Comparison of ENCODE assay signal across 1 cellular context in genomic region chr17:50361561-50362480, GRCh38.
A peak's percentile ranks its signal among the peaks of the same experiment; 100 is the strongest.
TF ChIP-seq lines count a peak whose summit lies in the region.

No MANE protein-coding gene starts in this region.

TF ChIP-seq in HepG2, 621 proteins besides CTCF, POLR2A, EP300 and RAD21 (continues in another document):
- TF ChIP-seq SPEN (CRISPR knock-in tag; IDR thresholded peaks at IDR 0.05; ENCODE audit: low read depth) (peak; percentile 27; the same call in 1 of the 2 replicates), NFATC3 (CRISPR knock-in tag; IDR thresholded peaks at IDR 0.05) (0 out of 2 replicates have a peak, but pooled peaks have one; percentile 46), NR2F1 (CRISPR knock-in tag; IDR thresholded peaks at IDR 0.05) (0 out of 4 replicates have a peak, but pooled peaks of 1 of the 2 experiments have one; percentile 17), MAX (IDR thresholded peaks at IDR 0.05) (peak; percentile 35; the same call in 1 of the 2 replicates), KDM2A (CRISPR knock-in tag; IDR thresholded peaks at IDR 0.05; ENCODE audit: borderline replicate concordance, low read depth) (peak; percentile 83), ATF7 (IDR thresholded peaks at IDR 0.05) (no peak), ATF7 (CRISPR knock-in tag; IDR thresholded peaks at IDR 0.05) (no peak), RXRB (CRISPR knock-in tag; IDR thresholded peaks at IDR 0.05; ENCODE audit: borderline replicate concordance) (peak; percentile 59; the same call in 1 of the 2 replicates), ZC3H4 (CRISPR knock-in tag; IDR thresholded peaks at IDR 0.05; ENCODE audit: borderline replicate concordance) (peak; percentile 66; the same call in 1 of the 2 replicates), SALL2 (CRISPR knock-in tag; IDR thresholded peaks at IDR 0.05) (0 out of 2 replicates have a peak, but pooled peaks have one; percentile 10), FUBP1 (CRISPR knock-in tag; IDR thresholded peaks at IDR 0.05; ENCODE audit: borderline replicate concordance) (0 out of 2 replicates have a peak, but pooled peaks have one; percentile 49), SALL1 (CRISPR knock-in tag; IDR thresholded peaks at IDR 0.05) (peak; percentile 38; the same call in 1 of the 2 replicates), ZBTB25 (CRISPR knock-in tag; IDR thresholded peaks at IDR 0.05) (0 out of 2 replicates have a peak, but pooled peaks have one; percentile 57), TFDP2 (CRISPR knock-in tag; IDR thresholded peaks at IDR 0.05) (0 out of 2 replicates have a peak, but pooled peaks have one; percentile 16), ZNF101 (CRISPR knock-in tag; IDR thresholded peaks at IDR 0.05; ENCODE audit: borderline replicate concordance, low read depth) (no peak), ZNF33B (CRISPR knock-in tag; IDR thresholded peaks at IDR 0.05) (0 out of 2 replicates have a peak, but pooled peaks have one; percentile 50), ZNF414 (CRISPR knock-in tag; IDR thresholded peaks at IDR 0.05) (0 out of 2 replicates have a peak, but pooled peaks have one; percentile 13), ZNF709 (CRISPR knock-in tag; IDR thresholded peaks at IDR 0.05) (0 out of 2 replicates have a peak, but pooled peaks have one; percentile 32), ATF5 (CRISPR knock-in tag; IDR thresholded peaks at IDR 0.05; ENCODE audit: low read depth) (no peak), TGIF2 (CRISPR knock-in tag; IDR thresholded peaks at IDR 0.05) (peak; percentile 91), NR2C2 (CRISPR knock-in tag; IDR thresholded peaks at IDR 0.05; ENCODE audit: borderline replicate concordance) (0 out of 2 replicates have a peak, but pooled peaks have one; percentile 21), ESRRA (CRISPR knock-in tag; IDR thresholded peaks at IDR 0.05; ENCODE audit: low read depth) (0 out of 2 replicates have a peak, but pooled peaks have one; percentile 61), AKAP8 (CRISPR knock-in tag; IDR thresholded peaks at IDR 0.05) (0 out of 2 replicates have a peak, but pooled peaks have one; percentile 61), ZNF121 (CRISPR knock-in tag; IDR thresholded peaks at IDR 0.05) (no peak), HNF1B (CRISPR knock-in tag; IDR thresholded peaks at IDR 0.05) (peak; percentile 60; the same call in 1 of the 2 replicates), ZNF331 (CRISPR knock-in tag; IDR thresholded peaks at IDR 0.05) (peak; percentile 82), MEF2D (CRISPR knock-in tag; IDR thresholded peaks at IDR 0.05) (no peak), ELK4 (CRISPR knock-in tag; IDR thresholded peaks at IDR 0.05; ENCODE audit: borderline replicate concordance) (no peak), ZBTB40 (IDR thresholded peaks at IDR 0.05) (no peak), ZBTB40 (CRISPR knock-in tag; IDR thresholded peaks at IDR 0.05) (0 out of 2 replicates have a peak, but pooled peaks have one; percentile 24), FOXO1 (CRISPR knock-in tag; IDR thresholded peaks at IDR 0.05) (peak; percentile 61; the same call in 1 of the 2 replicates), CENPBD1 (CRISPR knock-in tag; IDR thresholded peaks at IDR 0.05; ENCODE audit: borderline replicate concordance, low read depth) (no peak), ZFX (CRISPR knock-in tag; IDR thresholded peaks at IDR 0.05; ENCODE audit: low read depth) (0 out of 2 replicates have a peak, but pooled peaks have one; percentile 9), FOSL2 (CRISPR knock-in tag; IDR thresholded peaks at IDR 0.05) (peak; percentile 11; the same call in 1 of the 2 replicates), ZSCAN25 (CRISPR knock-in tag; IDR thresholded peaks at IDR 0.05) (peak; percentile 47; the same call in 1 of the 2 replicates), KLF16 (CRISPR knock-in tag; IDR thresholded peaks at IDR 0.05) (0 out of 4 replicates have a peak, but pooled peaks of 1 of the 2 experiments have one; percentile 40)
